In the genomic region with DNA sequence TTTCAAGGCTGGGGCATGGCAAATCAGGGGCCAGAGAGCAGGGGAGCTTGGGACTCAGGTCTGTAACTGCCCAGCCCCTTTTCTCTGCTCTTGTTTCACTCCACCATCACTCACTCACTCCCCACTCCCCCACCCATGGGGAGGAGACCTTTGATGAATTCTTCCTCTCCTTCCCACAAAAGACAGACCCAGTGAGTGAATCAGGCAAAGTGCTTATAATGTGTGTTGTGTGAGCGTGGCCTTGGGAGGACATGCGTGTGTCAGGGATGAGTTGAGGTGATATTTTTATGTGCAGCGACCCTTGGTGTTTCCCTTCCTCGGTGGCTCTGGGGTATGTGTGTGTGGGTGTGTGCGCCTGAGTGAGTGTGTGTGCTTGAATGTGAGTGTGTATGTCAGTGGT, we compare ENCODE assay signal across 1 cellular context.
TF ChIP-seq lines count a peak whose summit lies in the region.

No MANE protein-coding gene starts in this region.

TF ChIP-seq in SK-N-SH treated with all-trans-retinoic acid at 6 μM for 48 hours, 23 proteins besides CTCF, POLR2A, EP300 and RAD21 (continued from another document):
- TF ChIP-seq, protein P1, sequence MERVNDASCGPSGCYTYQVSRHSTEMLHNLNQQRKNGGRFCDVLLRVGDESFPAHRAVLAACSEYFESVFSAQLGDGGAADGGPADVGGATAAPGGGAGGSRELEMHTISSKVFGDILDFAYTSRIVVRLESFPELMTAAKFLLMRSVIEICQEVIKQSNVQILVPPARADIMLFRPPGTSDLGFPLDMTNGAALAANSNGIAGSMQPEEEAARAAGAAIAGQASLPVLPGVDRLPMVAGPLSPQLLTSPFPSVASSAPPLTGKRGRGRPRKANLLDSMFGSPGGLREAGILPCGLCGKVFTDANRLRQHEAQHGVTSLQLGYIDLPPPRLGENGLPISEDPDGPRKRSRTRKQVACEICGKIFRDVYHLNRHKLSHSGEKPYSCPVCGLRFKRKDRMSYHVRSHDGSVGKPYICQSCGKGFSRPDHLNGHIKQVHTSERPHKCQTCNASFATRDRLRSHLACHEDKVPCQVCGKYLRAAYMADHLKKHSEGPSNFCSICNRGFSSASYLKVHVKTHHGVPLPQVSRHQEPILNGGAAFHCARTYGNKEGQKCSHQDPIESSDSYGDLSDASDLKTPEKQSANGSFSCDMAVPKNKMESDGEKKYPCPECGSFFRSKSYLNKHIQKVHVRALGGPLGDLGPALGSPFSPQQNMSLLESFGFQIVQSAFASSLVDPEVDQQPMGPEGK (CRISPR knock-in tag; IDR thresholded peaks at IDR 0.05; ENCODE audit: borderline replicate concordance), result no peak
- TF ChIP-seq SNAI2 (CRISPR knock-in tag; IDR thresholded peaks at IDR 0.05) (no peak), ZNF565 (CRISPR knock-in tag; conservative IDR thresholded peaks at IDR 0.05; ENCODE audit: low read depth) (no peak), POU6F1 (CRISPR knock-in tag; IDR thresholded peaks at IDR 0.05; ENCODE audit: borderline replicate concordance, low read depth) (no peak)
